In genomic region chr22:46654426-46654825, GRCh38 we compare ENCODE assay signal across 18 cellular contexts. TPM values are rescaled to one million over a fixed set of nuclear protein-coding genes. Genes with fewer than 3 reads are reported as not detected.
DNase-seq lines count a peak whose midpoint lies in the region; ATAC-seq lines count a peak whose summit lies in the region.
"Had no signal": no experiment of that assay in that cellular context is flagged by ENCODE, and none has a peak within 500 bp of the region (broad histone marks: within the 10 kb centered on the region; RNA-seq: fewer than 3 reads in every experiment).

No MANE protein-coding gene starts in this region.

- H3K23ac ChIP-seq in neuronal stem cell (ENCODE audit: low read depth, low read length, poor library complexity) = peak overlapping the region; percentile 53

- no peak overlapping the region for H2AFZ ChIP-seq in neuronal stem cell (ENCODE audit: low read length)

- peak overlapping the region; percentile 21 for H2AK5ac ChIP-seq in neuronal stem cell (ENCODE audit: low read depth, low read length)

- H3K9me3 ChIP-seq in BLaER1 treated with 17β-estradiol and CSF1 and Interleukin-3, amounts not matched to agents 10 nM and 100 nM (replicated peaks in 1 of 11) = no peaks in the 10 kb centered on the region
- no peaks in the 10 kb centered on the region for H3K9me3 ChIP-seq in neuronal stem cell (replicated peaks in 1 of 2; ENCODE audit: control insufficient read depth in 2 of 2, insufficient read depth in 1 of 2, low read depth in 1 of 2, low read length in 2 of 2)

- POLR2A ChIA-PET in activated CD8-positive, alpha-beta T cell treated with anti-CD3 and anti-CD28 coated beads, Interleukin-2, amount 10 ng/mL, durations not matched to agents 7 days and 5 days (lab: Charles Lee) = no interaction called here

- H3K36me3 Mint-ChIP-seq in activated naive CD4-positive, alpha-beta T cell treated with anti-CD3 and anti-CD28 coated beads for 36 hours (ENCODE audit: low read depth) = peaks cover 2% of the 10 kb centered on the region
- H3K36me3 Mint-ChIP-seq in activated CD8-positive, alpha-beta T cell treated with anti-CD3 and anti-CD28 coated beads, Interleukin-2, amount 10 ng/mL, durations not matched to agents 7 days and 5 days (ENCODE audit: low read depth) = no peaks in the 10 kb centered on the region

- peaks cover 2% of the 10 kb centered on the region for H3K79me1 ChIP-seq in neuronal stem cell (ENCODE audit: low read depth, low read length)

- no peak overlapping the region for H3K14ac ChIP-seq in neuronal stem cell (ENCODE audit: low read length)

- H3K9ac ChIP-seq in BLaER1 treated with 17β-estradiol and CSF1 and Interleukin-3, amounts not matched to agents 10 nM and 100 nM = no peak overlapping the region
- H3K9ac ChIP-seq in neuronal stem cell (ENCODE audit: low read depth, low read length, poor library complexity) = no peak overlapping the region
- H3K9ac ChIP-seq: KMS-11 had no signal

- CTCF ChIA-PET in activated naive CD4-positive, alpha-beta T cell treated with anti-CD3 and anti-CD28 coated beads for 36 hours (lab: Charles Lee) = interaction anchor here (0.6 kb wide), 1 partner anchor 384 kb away, joined by 3 read pairs; no protein-coding TSS in a partner anchor
- CTCF ChIA-PET in activated CD8-positive, alpha-beta T cell treated with anti-CD3 and anti-CD28 coated beads, Interleukin-2, amount 10 ng/mL, durations not matched to agents 7 days and 5 days (lab: Charles Lee) = no interaction called here

- H3K27ac ChIP-seq in BLaER1 treated with 17β-estradiol and CSF1 and Interleukin-3, amounts not matched to agents 10 nM and 100 nM = no peak overlapping the region
- no peak overlapping the region for H3K27ac ChIP-seq in neuronal stem cell (replicated peaks; ENCODE audit: low read length)
- H3K27ac ChIP-seq: C4-2B, KMS-11 had no signal

- H3K4me3 Mint-ChIP-seq in activated naive CD4-positive, alpha-beta T cell treated with anti-CD3 and anti-CD28 coated beads for 36 hours = no peak overlapping the region
- H3K4me3 Mint-ChIP-seq in activated CD8-positive, alpha-beta T cell treated with anti-CD3 and anti-CD28 coated beads, Interleukin-2, amount 10 ng/mL, durations not matched to agents 7 days and 5 days = no peak overlapping the region
- H3K4me3 Mint-ChIP-seq: HFFc6 had no signal

- H3K4me1 Mint-ChIP-seq in activated naive CD4-positive, alpha-beta T cell treated with anti-CD3 and anti-CD28 coated beads for 36 hours (ENCODE audit: low read depth) = peaks cover 24% of the 10 kb centered on the region
- H3K4me1 Mint-ChIP-seq in activated CD8-positive, alpha-beta T cell treated with anti-CD3 and anti-CD28 coated beads, Interleukin-2, amount 10 ng/mL, durations not matched to agents 7 days and 5 days (ENCODE audit: low read depth) = peaks cover 27% of the 10 kb centered on the region

- peaks cover 79 to 97% (median 91%) of the 10 kb centered on the region in 11 experiments for H4K20me1 ChIP-seq in BLaER1 treated with 17β-estradiol and CSF1 and Interleukin-3, amounts not matched to agents 10 nM and 100 nM

- no peak overlapping the region for H2BK12ac ChIP-seq in neuronal stem cell (ENCODE audit: low read length)

- no CpG with 5 or more reads among the region's 17 CpGs for WGBS in neuronal stem cell (ENCODE audit: extremely low coverage in 2 of 2, insufficient read length in 2 of 2, insufficient replicate concordance in 1 of 2), 2 donors

- peaks cover 0 to 14% (median 0%) of the 10 kb centered on the region in 11 experiments; a peak in 4 of 22 replicates for H3K27me3 ChIP-seq in BLaER1 treated with 17β-estradiol and CSF1 and Interleukin-3, amounts not matched to agents 10 nM and 100 nM
- H3K27me3 ChIP-seq in neuronal stem cell (ENCODE audit: control insufficient read depth in 3 of 3, insufficient read depth in 3 of 3, low read depth in 1 of 3, low read length in 3 of 3) = no peaks in the 10 kb centered on the region

- H3K9me3 Mint-ChIP-seq in activated naive CD4-positive, alpha-beta T cell treated with anti-CD3 and anti-CD28 coated beads for 36 hours = no peaks in the 10 kb centered on the region
- H3K9me3 Mint-ChIP-seq in activated CD8-positive, alpha-beta T cell treated with anti-CD3 and anti-CD28 coated beads, Interleukin-2, amount 10 ng/mL, durations not matched to agents 7 days and 5 days (ENCODE audit: insufficient read depth) = no peaks in the 10 kb centered on the region
- H3K9me3 Mint-ChIP-seq: HFFc6 had no signal

- intact Hi-C loops in activated naive CD4-positive, alpha-beta T cell treated with anti-CD3 and anti-CD28 coated beads for 36 hours (cut with micrococcal nuclease) = no loop called here

- peak overlapping the region; percentile 63 for H3K27ac Mint-ChIP-seq in activated naive CD4-positive, alpha-beta T cell treated with anti-CD3 and anti-CD28 coated beads for 36 hours
- peak overlapping the region; percentile 39 for H3K27ac Mint-ChIP-seq in activated CD8-positive, alpha-beta T cell treated with anti-CD3 and anti-CD28 coated beads, Interleukin-2, amount 10 ng/mL, durations not matched to agents 7 days and 5 days
- H3K27ac Mint-ChIP-seq: HFFc6 had no signal

- H2BK120ac ChIP-seq in neuronal stem cell (ENCODE audit: low read depth, low read length) = no peak overlapping the region

- H2BK15ac ChIP-seq in neuronal stem cell (ENCODE audit: low read length) = no peak overlapping the region

- peak overlapping the region in 8 of 11 experiments; percentile 20 to 88 (median 39); a peak in 15 of 22 replicates for H3K4me2 ChIP-seq in BLaER1 treated with 17β-estradiol and CSF1 and Interleukin-3, amounts not matched to agents 10 nM and 100 nM
- H3K4me2 ChIP-seq in neuronal stem cell (ENCODE audit: insufficient read depth, low read length, poor library complexity, severe bottlenecking) = no peak overlapping the region
- H3K4me2 ChIP-seq: KMS-11 had no signal

- H3K4me1 ChIP-seq in BLaER1 treated with 17β-estradiol and CSF1 and Interleukin-3, amounts not matched to agents 10 nM and 100 nM = peaks cover 54 to 92% (median 88%) of the 10 kb centered on the region in 10 experiments
- peaks cover 8 to 15% of the 10 kb centered on the region in 2 donors for H3K4me1 ChIP-seq in neuronal stem cell (ENCODE audit: control insufficient read depth in 2 of 2, insufficient read depth in 1 of 2, low read depth in 1 of 2, low read length in 2 of 2)

- DNase-seq in activated naive CD4-positive, alpha-beta T cell treated with anti-CD3 and anti-CD28 coated beads for 36 hours = no peak
- no peak for DNase-seq in activated naive CD4-positive, alpha-beta T cell treated with Interleukin-2 at 50 U/mL for 16 hours
- no peak for DNase-seq in activated CD8-positive, alpha-beta T cell treated with anti-CD3 and anti-CD28 coated beads, Interleukin-2, amount 10 ng/mL, durations not matched to agents 7 days and 5 days
- DNase-seq in neuronal stem cell (ENCODE audit: low spot score) (no peak), mesenteric fat pad (ENCODE audit: low spot score) (no peak), AG20443 (ENCODE audit: low spot score) (no peak)
- DNase-seq: DMS79 treated with DMSO at 0.1 percent for 48 hours, H7, HFFc6, NCI-H1417 treated with DMSO at 0.1 percent for 48 hours, NCI-H187 treated with DMSO at 0.1 percent for 48 hours, NCI-H2227 treated with DMSO at 0.1 percent for 48 hours, NCI-H510A treated with DMSO at 0.1 percent for 48 hours, NCI-H774, SHP77 treated with DMSO at 0.1 percent for 48 hours had no signal

- ATAC-seq in activated CD8-positive, alpha-beta T cell treated with anti-CD3 and anti-CD28 coated beads, Interleukin-2, amount 10 ng/mL, durations not matched to agents 7 days and 5 days = no peak

- no peak overlapping the region for H4K8ac ChIP-seq in neuronal stem cell (ENCODE audit: low read depth, low read length)

- H2BK5ac ChIP-seq in neuronal stem cell (ENCODE audit: low read length) = no peak overlapping the region

- no peak overlapping the region for H3K4me3 ChIP-seq in BLaER1 treated with 17β-estradiol and CSF1 and Interleukin-3, amounts not matched to agents 10 nM and 100 nM
- no peak overlapping the region for H3K4me3 ChIP-seq in neuronal stem cell (ENCODE audit: low read length in 2 of 2)

- H3K18ac ChIP-seq in neuronal stem cell (ENCODE audit: low read length) = no peak overlapping the region

- no peaks in the 10 kb centered on the region for H3K27me3 Mint-ChIP-seq in activated naive CD4-positive, alpha-beta T cell treated with anti-CD3 and anti-CD28 coated beads for 36 hours (ENCODE audit: low read depth)
- no peaks in the 10 kb centered on the region for H3K27me3 Mint-ChIP-seq in activated CD8-positive, alpha-beta T cell treated with anti-CD3 and anti-CD28 coated beads, Interleukin-2, amount 10 ng/mL, durations not matched to agents 7 days and 5 days (ENCODE audit: low read depth)

- no peak overlapping the region for H4K91ac ChIP-seq in neuronal stem cell (ENCODE audit: low read depth, low read length, poor library complexity)

- H3K4ac ChIP-seq in neuronal stem cell (ENCODE audit: low read length) = no peak overlapping the region

- H3K36me3 ChIP-seq in BLaER1 treated with 17β-estradiol and CSF1 and Interleukin-3, amounts not matched to agents 10 nM and 100 nM = peaks cover 0 to 19% (median 4%) of the 10 kb centered on the region in 11 experiments; a peak in 7 of 22 replicates
- H3K36me3 ChIP-seq in neuronal stem cell (replicated peaks in 1 of 2; ENCODE audit: control insufficient read depth in 2 of 2, insufficient read depth in 2 of 2, low read length in 2 of 2) = no peaks in the 10 kb centered on the region

RNA-seq across cellular contexts. Expression of gene GRAMD4, which starts 34.2 kb away (rescaled TPM):
- total RNA-seq in activated naive CD4-positive, alpha-beta T cell treated with anti-CD3 and anti-CD28 coated beads for 36 hours = 10 to 100 TPM; 34.3 to 35.4 TPM
- total RNA-seq in activated CD8-positive, alpha-beta T cell treated with anti-CD3 and anti-CD28 coated beads, Interleukin-2, amount 10 ng/mL, durations not matched to agents 7 days and 5 days = 10 to 100 TPM; 41.2 to 42.1 TPM
- polyA plus RNA-seq in neuronal stem cell (2013, experiment 1 of 2) = 13.1 TPM
- 11.3 TPM for polyA plus RNA-seq in neuronal stem cell (2013, experiment 2 of 2)
- 37.8 TPM for total RNA-seq in mesenteric fat pad
